Comparison of ENCODE assay signal across 1 cellular context in the genomic region with DNA sequence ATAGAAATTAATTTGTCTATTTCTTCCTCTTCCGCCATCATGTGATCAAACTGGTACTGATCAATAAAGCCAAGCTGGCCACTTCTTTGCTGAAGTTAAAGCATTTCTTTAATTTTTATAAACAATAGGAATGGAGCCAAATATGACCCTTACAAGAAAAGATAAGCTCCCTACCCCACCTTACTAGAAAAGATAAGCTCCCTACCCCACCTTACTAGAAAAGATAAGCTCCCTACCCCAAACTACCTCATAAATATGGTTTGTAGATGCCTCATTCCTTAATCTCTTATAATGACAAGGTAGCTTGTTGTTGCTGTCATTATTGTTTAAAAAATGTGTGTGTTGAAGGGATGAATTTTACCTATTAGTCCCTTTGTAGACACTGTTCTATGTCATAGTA.
TF ChIP-seq lines count a peak whose summit lies in the region.

No MANE protein-coding gene starts in this region.

TF ChIP-seq in K562, 482 proteins besides CTCF, POLR2A, EP300 and RAD21 (continued from another document and continues in another):
- no peak for TF ChIP-seq ATF7 (IDR thresholded peaks at IDR 0.05)
- TF ChIP-seq HDAC2 (IDR thresholded peaks at IDR 0.05): peak; percentile 44; the same call in 1 of the 2 replicates
- TF ChIP-seq GATAD2B (IDR thresholded peaks at IDR 0.05; ENCODE audit: borderline replicate concordance): peak; percentile 59; the same call in 1 of the 2 replicates
- TF ChIP-seq ZNF133 (CRISPR knock-in tag; IDR thresholded peaks at IDR 0.05): no peak
- TF ChIP-seq MTA2 (IDR thresholded peaks at IDR 0.05; ENCODE audit: low read depth): peak; percentile 73
- TF ChIP-seq ZNF347 (CRISPR knock-in tag; IDR thresholded peaks at IDR 0.05; ENCODE audit: low read depth): no peak
- TF ChIP-seq PTTG1 (tag; IDR thresholded peaks at IDR 0.05; ENCODE audit: low read depth): no peak
- TF ChIP-seq, protein P1, sequence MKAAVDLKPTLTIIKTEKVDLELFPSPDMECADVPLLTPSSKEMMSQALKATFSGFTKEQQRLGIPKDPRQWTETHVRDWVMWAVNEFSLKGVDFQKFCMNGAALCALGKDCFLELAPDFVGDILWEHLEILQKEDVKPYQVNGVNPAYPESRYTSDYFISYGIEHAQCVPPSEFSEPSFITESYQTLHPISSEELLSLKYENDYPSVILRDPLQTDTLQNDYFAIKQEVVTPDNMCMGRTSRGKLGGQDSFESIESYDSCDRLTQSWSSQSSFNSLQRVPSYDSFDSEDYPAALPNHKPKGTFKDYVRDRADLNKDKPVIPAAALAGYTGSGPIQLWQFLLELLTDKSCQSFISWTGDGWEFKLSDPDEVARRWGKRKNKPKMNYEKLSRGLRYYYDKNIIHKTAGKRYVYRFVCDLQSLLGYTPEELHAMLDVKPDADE (conservative IDR thresholded peaks at IDR 0.05; ENCODE audit: control insufficient read depth, low read depth, low read length): no peak
- peak; percentile 33; the same call in 1 of the 2 replicates for TF ChIP-seq CC2D1A (IDR thresholded peaks at IDR 0.05)
- TF ChIP-seq, protein P2, sequence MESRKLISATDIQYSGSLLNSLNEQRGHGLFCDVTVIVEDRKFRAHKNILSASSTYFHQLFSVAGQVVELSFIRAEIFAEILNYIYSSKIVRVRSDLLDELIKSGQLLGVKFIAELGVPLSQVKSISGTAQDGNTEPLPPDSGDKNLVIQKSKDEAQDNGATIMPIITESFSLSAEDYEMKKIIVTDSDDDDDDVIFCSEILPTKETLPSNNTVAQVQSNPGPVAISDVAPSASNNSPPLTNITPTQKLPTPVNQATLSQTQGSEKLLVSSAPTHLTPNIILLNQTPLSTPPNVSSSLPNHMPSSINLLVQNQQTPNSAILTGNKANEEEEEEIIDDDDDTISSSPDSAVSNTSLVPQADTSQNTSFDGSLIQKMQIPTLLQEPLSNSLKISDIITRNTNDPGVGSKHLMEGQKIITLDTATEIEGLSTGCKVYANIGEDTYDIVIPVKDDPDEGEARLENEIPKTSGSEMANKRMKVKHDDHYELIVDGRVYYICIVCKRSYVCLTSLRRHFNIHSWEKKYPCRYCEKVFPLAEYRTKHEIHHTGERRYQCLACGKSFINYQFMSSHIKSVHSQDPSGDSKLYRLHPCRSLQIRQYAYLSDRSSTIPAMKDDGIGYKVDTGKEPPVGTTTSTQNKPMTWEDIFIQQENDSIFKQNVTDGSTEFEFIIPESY (CRISPR knock-in tag; IDR thresholded peaks at IDR 0.05): no peak
- no peak for TF ChIP-seq LCOR (CRISPR knock-in tag; IDR thresholded peaks at IDR 0.05)
- TF ChIP-seq, protein P3, sequence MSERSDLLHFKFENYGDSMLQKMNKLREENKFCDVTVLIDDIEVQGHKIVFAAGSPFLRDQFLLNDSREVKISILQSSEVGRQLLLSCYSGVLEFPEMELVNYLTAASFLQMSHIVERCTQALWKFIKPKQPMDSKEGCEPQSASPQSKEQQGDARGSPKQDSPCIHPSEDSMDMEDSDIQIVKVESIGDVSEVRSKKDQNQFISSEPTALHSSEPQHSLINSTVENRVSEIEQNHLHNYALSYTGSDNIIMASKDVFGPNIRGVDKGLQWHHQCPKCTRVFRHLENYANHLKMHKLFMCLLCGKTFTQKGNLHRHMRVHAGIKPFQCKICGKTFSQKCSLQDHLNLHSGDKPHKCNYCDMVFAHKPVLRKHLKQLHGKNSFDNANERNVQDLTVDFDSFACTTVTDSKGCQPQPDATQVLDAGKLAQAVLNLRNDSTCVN (CRISPR knock-in tag; IDR thresholded peaks at IDR 0.05): no peak
- TF ChIP-seq ZNF583 (CRISPR knock-in tag; IDR thresholded peaks at IDR 0.05): no peak
- TF ChIP-seq ETS2 (tag; IDR thresholded peaks at IDR 0.05; ENCODE audit: borderline replicate concordance, poor library complexity, severe bottlenecking): no peak
- TF ChIP-seq, protein P4, sequence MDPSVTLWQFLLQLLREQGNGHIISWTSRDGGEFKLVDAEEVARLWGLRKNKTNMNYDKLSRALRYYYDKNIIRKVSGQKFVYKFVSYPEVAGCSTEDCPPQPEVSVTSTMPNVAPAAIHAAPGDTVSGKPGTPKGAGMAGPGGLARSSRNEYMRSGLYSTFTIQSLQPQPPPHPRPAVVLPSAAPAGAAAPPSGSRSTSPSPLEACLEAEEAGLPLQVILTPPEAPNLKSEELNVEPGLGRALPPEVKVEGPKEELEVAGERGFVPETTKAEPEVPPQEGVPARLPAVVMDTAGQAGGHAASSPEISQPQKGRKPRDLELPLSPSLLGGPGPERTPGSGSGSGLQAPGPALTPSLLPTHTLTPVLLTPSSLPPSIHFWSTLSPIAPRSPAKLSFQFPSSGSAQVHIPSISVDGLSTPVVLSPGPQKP (CRISPR knock-in tag; IDR thresholded peaks at IDR 0.05): no peak
- no peak for TF ChIP-seq DDX20 (tag; IDR thresholded peaks at IDR 0.05; ENCODE audit: low read depth)
- TF ChIP-seq CAMTA2 (CRISPR knock-in tag; conservative IDR thresholded peaks at IDR 0.05): no peak
- TF ChIP-seq MAFK (IDR thresholded peaks at IDR 0.05; ENCODE audit: low read length): no peak
- no peak for TF ChIP-seq XRCC3 (IDR thresholded peaks at IDR 0.05)
- no peak for TF ChIP-seq SP2 (IDR thresholded peaks at IDR 0.05; ENCODE audit: extremely low read depth, low read depth, low read length, poor library complexity, severe bottlenecking)
- TF ChIP-seq KLF16 (IDR thresholded peaks at IDR 0.05): peak; percentile 64
- TF ChIP-seq FOXM1 (IDR thresholded peaks at IDR 0.05; ENCODE audit: low read depth): peak; percentile 74
- no peak for TF ChIP-seq FOXM1 (CRISPR knock-in tag; IDR thresholded peaks at IDR 0.05; ENCODE audit: low read depth)
- TF ChIP-seq EZH2 (IDR thresholded peaks at IDR 0.05; ENCODE audit: borderline replicate concordance, low read depth, low read length): no peak
- peak; percentile 65 to 71 for TF ChIP-seq FOXK2 (conservative IDR thresholded peaks at IDR 0.05 in 1 of 2, IDR thresholded peaks at IDR 0.05 in 1 of 2; ENCODE audit: low read depth in 2 of 2)
- TF ChIP-seq, protein P5, sequence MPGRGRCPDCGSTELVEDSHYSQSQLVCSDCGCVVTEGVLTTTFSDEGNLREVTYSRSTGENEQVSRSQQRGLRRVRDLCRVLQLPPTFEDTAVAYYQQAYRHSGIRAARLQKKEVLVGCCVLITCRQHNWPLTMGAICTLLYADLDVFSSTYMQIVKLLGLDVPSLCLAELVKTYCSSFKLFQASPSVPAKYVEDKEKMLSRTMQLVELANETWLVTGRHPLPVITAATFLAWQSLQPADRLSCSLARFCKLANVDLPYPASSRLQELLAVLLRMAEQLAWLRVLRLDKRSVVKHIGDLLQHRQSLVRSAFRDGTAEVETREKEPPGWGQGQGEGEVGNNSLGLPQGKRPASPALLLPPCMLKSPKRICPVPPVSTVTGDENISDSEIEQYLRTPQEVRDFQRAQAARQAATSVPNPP (IDR thresholded peaks at IDR 0.05; ENCODE audit: borderline replicate concordance, insufficient read depth, insufficient read length): no peak
- no peak for TF ChIP-seq SRSF9 (IDR thresholded peaks at IDR 0.05; ENCODE audit: borderline replicate concordance, low read depth, low read length)
- no peak for TF ChIP-seq PHF20 (IDR thresholded peaks at IDR 0.05; ENCODE audit: partially characterized antibody)
- no peak for TF ChIP-seq ZNF644 (tag; IDR thresholded peaks at IDR 0.05; ENCODE audit: low read depth)
- TF ChIP-seq, protein P6, sequence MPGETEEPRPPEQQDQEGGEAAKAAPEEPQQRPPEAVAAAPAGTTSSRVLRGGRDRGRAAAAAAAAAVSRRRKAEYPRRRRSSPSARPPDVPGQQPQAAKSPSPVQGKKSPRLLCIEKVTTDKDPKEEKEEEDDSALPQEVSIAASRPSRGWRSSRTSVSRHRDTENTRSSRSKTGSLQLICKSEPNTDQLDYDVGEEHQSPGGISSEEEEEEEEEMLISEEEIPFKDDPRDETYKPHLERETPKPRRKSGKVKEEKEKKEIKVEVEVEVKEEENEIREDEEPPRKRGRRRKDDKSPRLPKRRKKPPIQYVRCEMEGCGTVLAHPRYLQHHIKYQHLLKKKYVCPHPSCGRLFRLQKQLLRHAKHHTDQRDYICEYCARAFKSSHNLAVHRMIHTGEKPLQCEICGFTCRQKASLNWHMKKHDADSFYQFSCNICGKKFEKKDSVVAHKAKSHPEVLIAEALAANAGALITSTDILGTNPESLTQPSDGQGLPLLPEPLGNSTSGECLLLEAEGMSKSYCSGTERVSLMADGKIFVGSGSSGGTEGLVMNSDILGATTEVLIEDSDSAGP (CRISPR knock-in tag; IDR thresholded peaks at IDR 0.05): no peak
- no peak for TF ChIP-seq ZC3H11A (IDR thresholded peaks at IDR 0.05; ENCODE audit: low read depth, low read length)
- no peak for TF ChIP-seq FOXA1 (IDR thresholded peaks at IDR 0.05; ENCODE audit: borderline replicate concordance)
- no peak for TF ChIP-seq NFE2L1 (tag; IDR thresholded peaks at IDR 0.05; ENCODE audit: borderline replicate concordance, low read depth)
- 0 out of 2 replicates have a peak, but pooled peaks have one; percentile 44 for TF ChIP-seq KHSRP (IDR thresholded peaks at IDR 0.05)
- TF ChIP-seq, protein P7, sequence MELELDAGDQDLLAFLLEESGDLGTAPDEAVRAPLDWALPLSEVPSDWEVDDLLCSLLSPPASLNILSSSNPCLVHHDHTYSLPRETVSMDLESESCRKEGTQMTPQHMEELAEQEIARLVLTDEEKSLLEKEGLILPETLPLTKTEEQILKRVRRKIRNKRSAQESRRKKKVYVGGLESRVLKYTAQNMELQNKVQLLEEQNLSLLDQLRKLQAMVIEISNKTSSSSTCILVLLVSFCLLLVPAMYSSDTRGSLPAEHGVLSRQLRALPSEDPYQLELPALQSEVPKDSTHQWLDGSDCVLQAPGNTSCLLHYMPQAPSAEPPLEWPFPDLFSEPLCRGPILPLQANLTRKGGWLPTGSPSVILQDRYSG (tag; conservative IDR thresholded peaks at IDR 0.05; ENCODE audit: low read depth): no peak
- TF ChIP-seq ZNF384 (IDR thresholded peaks at IDR 0.05; ENCODE audit: low read depth, low read length): no peak
- TF ChIP-seq TRIM24 (IDR thresholded peaks at IDR 0.05): peak; percentile 39 to 55; a peak in 2 of 4 replicates
- TF ChIP-seq TBL1XR1 (IDR thresholded peaks at IDR 0.05; ENCODE audit: low read length in 2 of 2): no peak
- no peak for TF ChIP-seq BMI1 (IDR thresholded peaks at IDR 0.05; ENCODE audit: low read length)
- TF ChIP-seq, protein P8, sequence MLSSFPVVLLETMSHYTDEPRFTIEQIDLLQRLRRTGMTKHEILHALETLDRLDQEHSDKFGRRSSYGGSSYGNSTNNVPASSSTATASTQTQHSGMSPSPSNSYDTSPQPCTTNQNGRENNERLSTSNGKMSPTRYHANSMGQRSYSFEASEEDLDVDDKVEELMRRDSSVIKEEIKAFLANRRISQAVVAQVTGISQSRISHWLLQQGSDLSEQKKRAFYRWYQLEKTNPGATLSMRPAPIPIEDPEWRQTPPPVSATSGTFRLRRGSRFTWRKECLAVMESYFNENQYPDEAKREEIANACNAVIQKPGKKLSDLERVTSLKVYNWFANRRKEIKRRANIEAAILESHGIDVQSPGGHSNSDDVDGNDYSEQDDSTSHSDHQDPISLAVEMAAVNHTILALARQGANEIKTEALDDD (IDR thresholded peaks at IDR 0.05): 0 out of 2 replicates have a peak, but pooled peaks have one; percentile 39
- no peak for TF ChIP-seq EHMT2 (IDR thresholded peaks at IDR 0.05)
- TF ChIP-seq ZEB2 (IDR thresholded peaks at IDR 0.05): peak; percentile 87
- peak; percentile 87 for TF ChIP-seq NFIC (IDR thresholded peaks at IDR 0.05)
- TF ChIP-seq TARDBP (IDR thresholded peaks at IDR 0.05): no peak
- no peak for TF ChIP-seq ZFX (CRISPR knock-in tag; IDR thresholded peaks at IDR 0.05)
- no peak for TF ChIP-seq BRD9 (IDR thresholded peaks at IDR 0.05; ENCODE audit: low read depth, partially characterized antibody)
- no peak for TF ChIP-seq ETV1 (tag; conservative IDR thresholded peaks at IDR 0.05; ENCODE audit: low read depth)
- no peak for TF ChIP-seq SMAD3 (CRISPR knock-in tag; conservative IDR thresholded peaks at IDR 0.05)
